In genomic region chr1:212785871-212786270, GRCh38 we compare ENCODE assay signal across 16 cellular contexts. TPM values are rescaled to one million over a fixed set of nuclear protein-coding genes. Genes with fewer than 3 reads are reported as not detected.
DNase-seq lines count a peak whose midpoint lies in the region; ATAC-seq, FAIRE-seq and TF ChIP-seq lines count a peak whose summit lies in the region.
"Had no signal": no experiment of that assay in that cellular context is flagged by ENCODE, and none has a peak within 500 bp of the region (broad histone marks: within the 10 kb centered on the region; RNA-seq: fewer than 3 reads in every experiment).

No MANE protein-coding gene starts in this region.

- TF ChIP-seq CTCF in D721Med (IDR thresholded peaks at IDR 0.05; ENCODE audit: insufficient read depth, missing control alignments) (no peak), neural crest cell (conservative IDR thresholded peaks at IDR 0.05) (no peak)

- peaks cover 17% of the 10 kb centered on the region for H3K36me3 Mint-ChIP-seq in activated naive CD4-positive, alpha-beta T cell treated with anti-CD3 and anti-CD28 coated beads for 36 hours (ENCODE audit: low read depth)
- peaks cover 72% of the 10 kb centered on the region for H3K36me3 Mint-ChIP-seq in activated T-helper 17 cell treated with anti-CD3 and anti-CD28 coated beads, Interleukin-2, amount 50 U/mL, for 72 hours (ENCODE audit: low read depth)
- peaks cover 16% of the 10 kb centered on the region for H3K36me3 Mint-ChIP-seq in neural crest cell (ENCODE audit: low read depth)
- H3K36me3 Mint-ChIP-seq in activated T-helper 2 cell treated with anti-CD3 and anti-CD28 coated beads, Interferon-gamma antibody, Interleukin-2, Interleukin-4, amounts not matched to agents 10 μg/mL and 5 μg/mL and 100 μg/mL, durations not matched to agents 14 hours and 24 hours and 36 hours (ENCODE audit: low read depth), result peaks cover 43% of the 10 kb centered on the region

- H3K4me3 Mint-ChIP-seq in activated naive CD4-positive, alpha-beta T cell treated with anti-CD3 and anti-CD28 coated beads for 36 hours, result no peak overlapping the region
- no peak overlapping the region for H3K4me3 Mint-ChIP-seq in activated T-helper 17 cell treated with anti-CD3 and anti-CD28 coated beads, Interleukin-2, amount 50 U/mL, for 72 hours
- no peak overlapping the region for H3K4me3 Mint-ChIP-seq in neural crest cell
- no peak overlapping the region for H3K4me3 Mint-ChIP-seq in activated T-helper 2 cell treated with anti-CD3 and anti-CD28 coated beads, Interferon-gamma antibody, Interleukin-2, Interleukin-4, amounts not matched to agents 10 μg/mL and 5 μg/mL and 100 μg/mL, durations not matched to agents 14 hours and 24 hours and 36 hours (ENCODE audit: low read depth)
- H3K4me3 Mint-ChIP-seq: CD14-positive monocyte; CD4-positive, alpha-beta memory T cell; GM23338 had no signal

- intact Hi-C loops in activated naive CD4-positive, alpha-beta T cell treated with anti-CD3 and anti-CD28 coated beads for 36 hours (cut with micrococcal nuclease), result no loop called here
- intact Hi-C loops in activated T-helper 2 cell treated with anti-CD3 and anti-CD28 coated beads, Interferon-gamma antibody, Interleukin-2, Interleukin-4, amounts not matched to agents 10 μg/mL and 5 μg/mL and 100 μg/mL, durations not matched to agents 14 hours and 24 hours and 36 hours (cut with micrococcal nuclease), result no loop called here

- ATAC-seq in activated T-helper 17 cell treated with anti-CD3 and anti-CD28 coated beads, Interleukin-2, amount 50 U/mL, for 72 hours (replicated peaks), result no peak
- ATAC-seq: GM23338 had no signal

- no peak for DNase-seq in activated naive CD4-positive, alpha-beta T cell treated with anti-CD3 and anti-CD28 coated beads for 36 hours
- no peak for DNase-seq in activated naive CD4-positive, alpha-beta T cell (lab: John Stamatoyannopoulos, UW)
- no peak for DNase-seq in D721Med (ENCODE audit: insufficient read length, low spot score)
- no peak for DNase-seq in neural crest cell (ENCODE audit: low read depth, low spot score)
- no peak for DNase-seq in NAMALWA (ENCODE audit: low spot score)
- no peak for DNase-seq in activated T-helper 2 cell treated with anti-CD3 and anti-CD28 coated beads, Interferon-gamma antibody, Interleukin-2, Interleukin-4, amounts not matched to agents 10 μg/mL and 5 μg/mL and 100 μg/mL, durations not matched to agents 14 hours and 24 hours and 36 hours (ENCODE audit: low spot score)
- DNase-seq: 8988T; CD4-positive, alpha-beta memory T cell; DMS79 treated with DMSO at 0.1 percent for 48 hours; GF-D8; HCEC 1CT had no signal

- H3K9me3 Mint-ChIP-seq in activated naive CD4-positive, alpha-beta T cell treated with anti-CD3 and anti-CD28 coated beads for 36 hours, result no peaks in the 10 kb centered on the region
- H3K9me3 Mint-ChIP-seq in activated T-helper 17 cell treated with anti-CD3 and anti-CD28 coated beads, Interleukin-2, amount 50 U/mL, for 72 hours, result no peaks in the 10 kb centered on the region
- H3K9me3 Mint-ChIP-seq in neural crest cell, result no peaks in the 10 kb centered on the region
- H3K9me3 Mint-ChIP-seq in activated T-helper 2 cell treated with anti-CD3 and anti-CD28 coated beads, Interferon-gamma antibody, Interleukin-2, Interleukin-4, amounts not matched to agents 10 μg/mL and 5 μg/mL and 100 μg/mL, durations not matched to agents 14 hours and 24 hours and 36 hours, result no peaks in the 10 kb centered on the region
- H3K9me3 Mint-ChIP-seq: CD14-positive monocyte; CD4-positive, alpha-beta memory T cell had no signal

- H3K27me3 Mint-ChIP-seq in activated naive CD4-positive, alpha-beta T cell treated with anti-CD3 and anti-CD28 coated beads for 36 hours (ENCODE audit: low read depth), result no peaks in the 10 kb centered on the region
- H3K27me3 Mint-ChIP-seq in activated T-helper 17 cell treated with anti-CD3 and anti-CD28 coated beads, Interleukin-2, amount 50 U/mL, for 72 hours, result no peaks in the 10 kb centered on the region
- H3K27me3 Mint-ChIP-seq in neural crest cell (ENCODE audit: low read depth), result no peaks in the 10 kb centered on the region
- H3K27me3 Mint-ChIP-seq in activated T-helper 2 cell treated with anti-CD3 and anti-CD28 coated beads, Interferon-gamma antibody, Interleukin-2, Interleukin-4, amounts not matched to agents 10 μg/mL and 5 μg/mL and 100 μg/mL, durations not matched to agents 14 hours and 24 hours and 36 hours (ENCODE audit: low read depth), result no peaks in the 10 kb centered on the region
- H3K27me3 Mint-ChIP-seq: CD4-positive, alpha-beta memory T cell had no signal

- peak; percentile 61 for FAIRE-seq in D721Med (lab: Jason Lieb, UNC)
- FAIRE-seq: H54, HTR-8/SVneo had no signal

- CTCF ChIA-PET in activated naive CD4-positive, alpha-beta T cell treated with anti-CD3 and anti-CD28 coated beads for 36 hours (lab: Charles Lee), result interaction anchor here (0.6 to 3.2 kb wide), 7 partner anchors 26 to 330 kb away, joined by 3 to 15 read pairs (median 6); partner anchors contain the start of gene BATF3

- peak overlapping the region; percentile 15 for H3K27ac Mint-ChIP-seq in activated naive CD4-positive, alpha-beta T cell treated with anti-CD3 and anti-CD28 coated beads for 36 hours
- H3K27ac Mint-ChIP-seq in activated T-helper 17 cell treated with anti-CD3 and anti-CD28 coated beads, Interleukin-2, amount 50 U/mL, for 72 hours, result peak overlapping the region; percentile 44
- H3K27ac Mint-ChIP-seq in neural crest cell (ENCODE audit: unreplicated experiment), result peak overlapping the region; percentile 76
- H3K27ac Mint-ChIP-seq in activated T-helper 2 cell treated with anti-CD3 and anti-CD28 coated beads, Interferon-gamma antibody, Interleukin-2, Interleukin-4, amounts not matched to agents 10 μg/mL and 5 μg/mL and 100 μg/mL, durations not matched to agents 14 hours and 24 hours and 36 hours, result no peak overlapping the region
- H3K27ac Mint-ChIP-seq: GM23338 had no signal

- H3K4me1 Mint-ChIP-seq in activated naive CD4-positive, alpha-beta T cell treated with anti-CD3 and anti-CD28 coated beads for 36 hours (ENCODE audit: low read depth), result peaks cover 25% of the 10 kb centered on the region
- peaks cover 17% of the 10 kb centered on the region for H3K4me1 Mint-ChIP-seq in activated T-helper 17 cell treated with anti-CD3 and anti-CD28 coated beads, Interleukin-2, amount 50 U/mL, for 72 hours
- H3K4me1 Mint-ChIP-seq in neural crest cell, result peaks cover 9% of the 10 kb centered on the region
- H3K4me1 Mint-ChIP-seq in activated T-helper 2 cell treated with anti-CD3 and anti-CD28 coated beads, Interferon-gamma antibody, Interleukin-2, Interleukin-4, amounts not matched to agents 10 μg/mL and 5 μg/mL and 100 μg/mL, durations not matched to agents 14 hours and 24 hours and 36 hours (ENCODE audit: low read depth), result peaks cover 27% of the 10 kb centered on the region

RNA-seq across cellular contexts. Expression of gene NSL1, which starts 5.7 kb away (rescaled TPM):
- total RNA-seq in activated naive CD4-positive, alpha-beta T cell treated with anti-CD3 and anti-CD28 coated beads for 36 hours, result 10 to 100 TPM; 21.2 to 23.7 TPM
- total RNA-seq in activated T-helper 17 cell treated with anti-CD3 and anti-CD28 coated beads, Interleukin-2, amount 50 U/mL, for 72 hours, result 10 to 100 TPM; 26.2 to 40.0 TPM
- 63.0 and 64.7 TPM in 2 replicates for total RNA-seq in neural crest cell
- 45.4 and 52.6 TPM in 2 replicates for total RNA-seq in activated T-helper 2 cell treated with anti-CD3 and anti-CD28 coated beads, Interferon-gamma antibody, Interleukin-2, Interleukin-4, amounts not matched to agents 10 μg/mL and 5 μg/mL and 100 μg/mL, durations not matched to agents 14 hours and 24 hours and 36 hours

RNA-seq across cellular contexts. Expression of gene TATDN3, which starts 5.8 kb away (rescaled TPM):
- 10 to 100 TPM; 14.9 to 16.9 TPM for total RNA-seq in activated naive CD4-positive, alpha-beta T cell treated with anti-CD3 and anti-CD28 coated beads for 36 hours
- 10 to 100 TPM in 1 of 2 donors, 1 to 10 TPM in 1; 9.8 to 15.5 TPM for total RNA-seq in activated T-helper 17 cell treated with anti-CD3 and anti-CD28 coated beads, Interleukin-2, amount 50 U/mL, for 72 hours
- total RNA-seq in neural crest cell, result 14.2 and 15.1 TPM in 2 replicates
- 16.7 and 18.7 TPM in 2 replicates for total RNA-seq in activated T-helper 2 cell treated with anti-CD3 and anti-CD28 coated beads, Interferon-gamma antibody, Interleukin-2, Interleukin-4, amounts not matched to agents 10 μg/mL and 5 μg/mL and 100 μg/mL, durations not matched to agents 14 hours and 24 hours and 36 hours
